1 cellular context compared by ENCODE assay signal in the genomic region with DNA sequence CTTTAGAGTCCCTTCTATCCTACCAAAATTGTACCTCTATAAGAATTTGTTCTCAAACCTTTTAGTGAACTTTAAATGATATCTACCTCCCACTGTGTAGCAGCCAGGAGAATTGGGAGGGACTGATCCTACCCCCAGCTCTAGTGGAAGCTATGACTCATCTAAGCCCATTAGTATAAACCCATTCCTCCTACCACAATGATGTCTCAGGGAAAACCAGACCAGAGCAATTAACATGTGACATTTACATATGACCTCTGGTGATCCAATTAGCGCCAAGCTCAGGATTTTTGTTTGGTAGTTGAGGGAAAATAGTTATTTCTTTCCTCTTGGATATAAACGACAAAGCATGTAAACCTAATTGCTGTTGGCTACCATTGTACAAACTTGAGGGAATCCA.
A peak's percentile ranks its signal among the peaks of the same experiment; 100 is the strongest.
TF ChIP-seq lines count a peak whose summit lies in the region.

No MANE protein-coding gene starts in this region.

TF ChIP-seq in HEK293, 187 proteins besides CTCF, POLR2A, EP300 and RAD21 (continued from another document):
- TF ChIP-seq, protein P1, sequence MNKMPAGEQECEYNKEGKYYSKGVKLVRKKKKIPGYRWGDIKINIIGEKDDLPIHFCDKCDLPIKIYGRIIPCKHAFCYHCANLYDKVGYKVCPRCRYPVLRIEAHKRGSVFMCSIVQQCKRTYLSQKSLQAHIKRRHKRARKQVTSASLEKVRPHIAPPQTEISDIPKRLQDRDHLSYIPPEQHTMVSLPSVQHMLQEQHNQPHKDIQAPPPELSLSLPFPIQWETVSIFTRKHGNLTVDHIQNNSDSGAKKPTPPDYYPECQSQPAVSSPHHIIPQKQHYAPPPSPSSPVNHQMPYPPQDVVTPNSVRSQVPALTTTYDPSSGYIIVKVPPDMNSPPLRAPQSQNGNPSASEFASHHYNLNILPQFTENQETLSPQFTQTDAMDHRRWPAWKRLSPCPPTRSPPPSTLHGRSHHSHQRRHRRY (tag by site-specific recombination; IDR thresholded peaks at IDR 0.05): no peak
- TF ChIP-seq, protein P2, sequence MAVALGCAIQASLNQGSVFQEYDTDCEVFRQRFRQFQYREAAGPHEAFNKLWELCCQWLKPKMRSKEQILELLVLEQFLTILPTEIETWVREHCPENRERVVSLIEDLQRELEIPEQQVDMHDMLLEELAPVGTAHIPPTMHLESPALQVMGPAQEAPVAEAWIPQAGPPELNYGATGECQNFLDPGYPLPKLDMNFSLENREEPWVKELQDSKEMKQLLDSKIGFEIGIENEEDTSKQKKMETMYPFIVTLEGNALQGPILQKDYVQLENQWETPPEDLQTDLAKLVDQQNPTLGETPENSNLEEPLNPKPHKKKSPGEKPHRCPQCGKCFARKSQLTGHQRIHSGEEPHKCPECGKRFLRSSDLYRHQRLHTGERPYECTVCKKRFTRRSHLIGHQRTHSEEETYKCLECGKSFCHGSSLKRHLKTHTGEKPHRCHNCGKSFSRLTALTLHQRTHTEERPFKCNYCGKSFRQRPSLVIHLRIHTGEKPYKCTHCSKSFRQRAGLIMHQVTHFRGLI (tag by site-specific recombination; IDR thresholded peaks at IDR 0.05): no peak
- TF ChIP-seq ZNF169 (tag by site-specific recombination; IDR thresholded peaks at IDR 0.05) (no peak), ZBTB7A (tag by site-specific recombination; IDR thresholded peaks at IDR 0.05; ENCODE audit: low read depth) (no peak), KLF7 (tag by site-specific recombination; IDR thresholded peaks at IDR 0.05; ENCODE audit: borderline replicate concordance) (no peak), ZNF391 (tag by site-specific recombination; IDR thresholded peaks at IDR 0.05; ENCODE audit: borderline replicate concordance, low read depth) (no peak), ZNF623 (tag by site-specific recombination; IDR thresholded peaks at IDR 0.05) (no peak), ZFHX2 (tag by site-specific recombination; conservative IDR thresholded peaks at IDR 0.05) (0 out of 2 replicates have a peak, but pooled peaks have one; percentile 12), ZNF660 (tag by site-specific recombination; IDR thresholded peaks at IDR 0.05) (peak; percentile 87), ZNF664 (tag by site-specific recombination; IDR thresholded peaks at IDR 0.05) (no peak), ZNF335 (tag by site-specific recombination; conservative IDR thresholded peaks at IDR 0.05) (no peak), SP7 (tag by site-specific recombination; IDR thresholded peaks at IDR 0.05) (0 out of 2 replicates have a peak, but pooled peaks have one; percentile 25), GLIS1 (tag by site-specific recombination; IDR thresholded peaks at IDR 0.05) (peak; percentile 82), MZF1 (tag by site-specific recombination; IDR thresholded peaks at IDR 0.05; ENCODE audit: borderline replicate concordance) (no peak), ZNF561 (tag by site-specific recombination; IDR thresholded peaks at IDR 0.05; ENCODE audit: borderline replicate concordance) (no peak), WT1 (tag by site-specific recombination; IDR thresholded peaks at IDR 0.05) (0 out of 2 replicates have a peak, but pooled peaks have one; percentile 34), ZNF302 (tag by site-specific recombination; IDR thresholded peaks at IDR 0.05; ENCODE audit: low read depth) (no peak), ZNF404 (tag by site-specific recombination; IDR thresholded peaks at IDR 0.05) (no peak), BCL11A (tag by site-specific recombination; IDR thresholded peaks at IDR 0.05; ENCODE audit: low read depth) (no peak), KLF8 (tag by site-specific recombination; IDR thresholded peaks at IDR 0.05) (no peak), ZNF600 (tag by site-specific recombination; IDR thresholded peaks at IDR 0.05) (no peak), ZNF629 (tag by site-specific recombination; IDR thresholded peaks at IDR 0.05) (peak; percentile 34; the same call in 1 of the 2 replicates), KLF10 (tag by site-specific recombination; IDR thresholded peaks at IDR 0.05) (no peak), ZBTB48 (tag by site-specific recombination; IDR thresholded peaks at IDR 0.05) (no peak), FEZF1 (tag by site-specific recombination; IDR thresholded peaks at IDR 0.05) (no peak), ZNF776 (tag by site-specific recombination; IDR thresholded peaks at IDR 0.05; ENCODE audit: borderline replicate concordance) (no peak), YY1 (tag by site-specific recombination; IDR thresholded peaks at IDR 0.05) (no peak), ZNF501 (tag by site-specific recombination; IDR thresholded peaks at IDR 0.05) (no peak)
- TF ChIP-seq, protein P3, sequence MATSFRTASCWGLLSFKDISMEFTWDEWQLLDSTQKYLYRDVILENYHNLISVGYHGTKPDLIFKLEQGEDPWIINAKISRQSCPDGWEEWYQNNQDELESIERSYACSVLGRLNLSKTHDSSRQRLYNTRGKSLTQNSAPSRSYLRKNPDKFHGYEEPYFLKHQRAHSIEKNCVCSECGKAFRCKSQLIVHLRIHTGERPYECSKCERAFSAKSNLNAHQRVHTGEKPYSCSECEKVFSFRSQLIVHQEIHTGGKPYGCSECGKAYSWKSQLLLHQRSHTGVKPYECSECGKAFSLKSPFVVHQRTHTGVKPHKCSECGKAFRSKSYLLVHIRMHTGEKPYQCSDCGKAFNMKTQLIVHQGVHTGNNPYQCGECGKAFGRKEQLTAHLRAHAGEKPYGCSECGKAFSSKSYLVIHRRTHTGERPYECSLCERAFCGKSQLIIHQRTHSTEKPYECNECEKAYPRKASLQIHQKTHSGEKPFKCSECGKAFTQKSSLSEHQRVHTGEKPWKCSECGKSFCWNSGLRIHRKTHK (tag by site-specific recombination; IDR thresholded peaks at IDR 0.05): no peak
- TF ChIP-seq, protein P4, sequence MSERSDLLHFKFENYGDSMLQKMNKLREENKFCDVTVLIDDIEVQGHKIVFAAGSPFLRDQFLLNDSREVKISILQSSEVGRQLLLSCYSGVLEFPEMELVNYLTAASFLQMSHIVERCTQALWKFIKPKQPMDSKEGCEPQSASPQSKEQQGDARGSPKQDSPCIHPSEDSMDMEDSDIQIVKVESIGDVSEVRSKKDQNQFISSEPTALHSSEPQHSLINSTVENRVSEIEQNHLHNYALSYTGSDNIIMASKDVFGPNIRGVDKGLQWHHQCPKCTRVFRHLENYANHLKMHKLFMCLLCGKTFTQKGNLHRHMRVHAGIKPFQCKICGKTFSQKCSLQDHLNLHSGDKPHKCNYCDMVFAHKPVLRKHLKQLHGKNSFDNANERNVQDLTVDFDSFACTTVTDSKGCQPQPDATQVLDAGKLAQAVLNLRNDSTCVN (tag by site-specific recombination; optimal IDR thresholded peaks at IDR 0.05): no peak
- TF ChIP-seq, protein P5, sequence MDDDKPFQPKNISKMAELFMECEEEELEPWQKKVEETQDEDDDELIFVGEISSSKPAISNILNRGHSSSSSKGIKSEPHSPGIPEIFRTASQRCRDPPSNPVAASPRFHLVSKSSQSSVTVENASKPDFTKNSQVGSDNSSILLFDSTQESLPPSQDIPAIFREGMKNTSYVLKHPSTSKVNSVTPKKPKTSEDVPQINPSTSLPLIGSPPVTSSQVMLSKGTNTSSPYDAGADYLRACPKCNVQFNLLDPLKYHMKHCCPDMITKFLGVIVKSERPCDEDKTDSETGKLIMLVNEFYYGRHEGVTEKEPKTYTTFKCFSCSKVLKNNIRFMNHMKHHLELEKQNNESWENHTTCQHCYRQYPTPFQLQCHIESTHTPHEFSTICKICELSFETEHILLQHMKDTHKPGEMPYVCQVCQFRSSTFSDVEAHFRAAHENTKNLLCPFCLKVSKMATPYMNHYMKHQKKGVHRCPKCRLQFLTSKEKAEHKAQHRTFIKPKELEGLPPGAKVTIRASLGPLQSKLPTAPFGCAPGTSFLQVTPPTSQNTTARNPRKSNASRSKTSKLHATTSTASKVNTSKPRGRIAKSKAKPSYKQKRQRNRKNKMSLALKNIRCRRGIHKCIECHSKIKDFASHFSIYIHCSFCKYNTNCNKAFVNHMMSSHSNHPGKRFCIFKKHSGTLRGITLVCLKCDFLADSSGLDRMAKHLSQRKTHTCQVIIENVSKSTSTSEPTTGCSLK (tag by site-specific recombination; IDR thresholded peaks at IDR 0.05): no peak
- TF ChIP-seq, protein P6, sequence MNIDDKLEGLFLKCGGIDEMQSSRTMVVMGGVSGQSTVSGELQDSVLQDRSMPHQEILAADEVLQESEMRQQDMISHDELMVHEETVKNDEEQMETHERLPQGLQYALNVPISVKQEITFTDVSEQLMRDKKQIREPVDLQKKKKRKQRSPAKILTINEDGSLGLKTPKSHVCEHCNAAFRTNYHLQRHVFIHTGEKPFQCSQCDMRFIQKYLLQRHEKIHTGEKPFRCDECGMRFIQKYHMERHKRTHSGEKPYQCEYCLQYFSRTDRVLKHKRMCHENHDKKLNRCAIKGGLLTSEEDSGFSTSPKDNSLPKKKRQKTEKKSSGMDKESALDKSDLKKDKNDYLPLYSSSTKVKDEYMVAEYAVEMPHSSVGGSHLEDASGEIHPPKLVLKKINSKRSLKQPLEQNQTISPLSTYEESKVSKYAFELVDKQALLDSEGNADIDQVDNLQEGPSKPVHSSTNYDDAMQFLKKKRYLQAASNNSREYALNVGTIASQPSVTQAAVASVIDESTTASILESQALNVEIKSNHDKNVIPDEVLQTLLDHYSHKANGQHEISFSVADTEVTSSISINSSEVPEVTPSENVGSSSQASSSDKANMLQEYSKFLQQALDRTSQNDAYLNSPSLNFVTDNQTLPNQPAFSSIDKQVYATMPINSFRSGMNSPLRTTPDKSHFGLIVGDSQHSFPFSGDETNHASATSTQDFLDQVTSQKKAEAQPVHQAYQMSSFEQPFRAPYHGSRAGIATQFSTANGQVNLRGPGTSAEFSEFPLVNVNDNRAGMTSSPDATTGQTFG (tag by site-specific recombination; IDR thresholded peaks at IDR 0.05; ENCODE audit: borderline replicate concordance): no peak
- TF ChIP-seq, protein P7, sequence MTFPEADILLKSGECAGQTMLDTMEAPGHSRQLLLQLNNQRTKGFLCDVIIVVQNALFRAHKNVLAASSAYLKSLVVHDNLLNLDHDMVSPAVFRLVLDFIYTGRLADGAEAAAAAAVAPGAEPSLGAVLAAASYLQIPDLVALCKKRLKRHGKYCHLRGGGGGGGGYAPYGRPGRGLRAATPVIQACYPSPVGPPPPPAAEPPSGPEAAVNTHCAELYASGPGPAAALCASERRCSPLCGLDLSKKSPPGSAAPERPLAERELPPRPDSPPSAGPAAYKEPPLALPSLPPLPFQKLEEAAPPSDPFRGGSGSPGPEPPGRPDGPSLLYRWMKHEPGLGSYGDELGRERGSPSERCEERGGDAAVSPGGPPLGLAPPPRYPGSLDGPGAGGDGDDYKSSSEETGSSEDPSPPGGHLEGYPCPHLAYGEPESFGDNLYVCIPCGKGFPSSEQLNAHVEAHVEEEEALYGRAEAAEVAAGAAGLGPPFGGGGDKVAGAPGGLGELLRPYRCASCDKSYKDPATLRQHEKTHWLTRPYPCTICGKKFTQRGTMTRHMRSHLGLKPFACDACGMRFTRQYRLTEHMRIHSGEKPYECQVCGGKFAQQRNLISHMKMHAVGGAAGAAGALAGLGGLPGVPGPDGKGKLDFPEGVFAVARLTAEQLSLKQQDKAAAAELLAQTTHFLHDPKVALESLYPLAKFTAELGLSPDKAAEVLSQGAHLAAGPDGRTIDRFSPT (tag by site-specific recombination; IDR thresholded peaks at IDR 0.05): peak; percentile 69; the same call in 1 of the 2 replicates
- TF ChIP-seq, protein P8, sequence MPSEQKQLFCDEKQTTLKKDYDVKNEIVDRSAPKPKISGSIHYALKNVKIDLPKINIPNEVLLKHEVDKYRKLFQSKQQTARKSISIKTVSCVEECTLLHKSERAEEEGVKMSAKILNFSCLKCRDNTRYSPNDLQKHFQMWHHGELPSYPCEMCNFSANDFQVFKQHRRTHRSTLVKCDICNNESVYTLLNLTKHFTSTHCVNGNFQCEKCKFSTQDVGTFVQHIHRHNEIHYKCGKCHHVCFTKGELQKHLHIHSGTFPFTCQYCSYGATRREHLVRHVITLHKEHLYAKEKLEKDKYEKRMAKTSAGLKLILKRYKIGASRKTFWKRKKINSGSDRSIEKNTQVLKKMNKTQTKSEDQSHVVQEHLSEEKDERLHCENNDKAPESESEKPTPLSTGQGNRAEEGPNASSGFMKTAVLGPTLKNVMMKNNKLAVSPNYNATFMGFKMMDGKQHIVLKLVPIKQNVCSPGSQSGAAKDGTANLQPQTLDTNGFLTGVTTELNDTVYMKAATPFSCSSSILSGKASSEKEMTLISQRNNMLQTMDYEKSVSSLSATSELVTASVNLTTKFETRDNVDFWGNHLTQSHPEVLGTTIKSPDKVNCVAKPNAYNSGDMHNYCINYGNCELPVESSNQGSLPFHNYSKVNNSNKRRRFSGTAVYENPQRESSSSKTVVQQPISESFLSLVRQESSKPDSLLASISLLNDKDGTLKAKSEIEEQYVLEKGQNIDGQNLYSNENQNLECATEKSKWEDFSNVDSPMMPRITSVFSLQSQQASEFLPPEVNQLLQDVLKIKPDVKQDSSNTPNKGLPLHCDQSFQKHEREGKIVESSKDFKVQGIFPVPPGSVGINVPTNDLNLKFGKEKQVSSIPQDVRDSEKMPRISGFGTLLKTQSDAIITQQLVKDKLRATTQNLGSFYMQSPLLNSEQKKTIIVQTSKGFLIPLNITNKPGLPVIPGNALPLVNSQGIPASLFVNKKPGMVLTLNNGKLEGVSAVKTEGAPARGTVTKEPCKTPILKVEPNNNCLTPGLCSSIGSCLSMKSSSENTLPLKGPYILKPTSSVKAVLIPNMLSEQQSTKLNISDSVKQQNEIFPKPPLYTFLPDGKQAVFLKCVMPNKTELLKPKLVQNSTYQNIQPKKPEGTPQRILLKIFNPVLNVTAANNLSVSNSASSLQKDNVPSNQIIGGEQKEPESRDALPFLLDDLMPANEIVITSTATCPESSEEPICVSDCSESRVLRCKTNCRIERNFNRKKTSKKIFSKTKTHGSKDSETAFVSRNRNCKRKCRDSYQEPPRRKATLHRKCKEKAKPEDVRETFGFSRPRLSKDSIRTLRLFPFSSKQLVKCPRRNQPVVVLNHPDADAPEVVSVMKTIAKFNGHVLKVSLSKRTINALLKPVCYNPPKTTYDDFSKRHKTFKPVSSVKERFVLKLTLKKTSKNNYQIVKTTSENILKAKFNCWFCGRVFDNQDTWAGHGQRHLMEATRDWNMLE (tag by site-specific recombination; conservative IDR thresholded peaks at IDR 0.05; ENCODE audit: low read depth): no peak
- TF ChIP-seq, protein P9, sequence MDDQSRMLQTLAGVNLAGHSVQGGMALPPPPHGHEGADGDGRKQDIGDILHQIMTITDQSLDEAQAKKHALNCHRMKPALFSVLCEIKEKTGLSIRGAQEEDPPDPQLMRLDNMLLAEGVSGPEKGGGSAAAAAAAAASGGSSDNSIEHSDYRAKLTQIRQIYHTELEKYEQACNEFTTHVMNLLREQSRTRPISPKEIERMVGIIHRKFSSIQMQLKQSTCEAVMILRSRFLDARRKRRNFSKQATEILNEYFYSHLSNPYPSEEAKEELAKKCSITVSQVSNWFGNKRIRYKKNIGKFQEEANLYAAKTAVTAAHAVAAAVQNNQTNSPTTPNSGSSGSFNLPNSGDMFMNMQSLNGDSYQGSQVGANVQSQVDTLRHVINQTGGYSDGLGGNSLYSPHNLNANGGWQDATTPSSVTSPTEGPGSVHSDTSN (CRISPR knock-in tag; IDR thresholded peaks at IDR 0.05): no peak
